9 cellular contexts compared by ENCODE assay signal in the genomic region with DNA sequence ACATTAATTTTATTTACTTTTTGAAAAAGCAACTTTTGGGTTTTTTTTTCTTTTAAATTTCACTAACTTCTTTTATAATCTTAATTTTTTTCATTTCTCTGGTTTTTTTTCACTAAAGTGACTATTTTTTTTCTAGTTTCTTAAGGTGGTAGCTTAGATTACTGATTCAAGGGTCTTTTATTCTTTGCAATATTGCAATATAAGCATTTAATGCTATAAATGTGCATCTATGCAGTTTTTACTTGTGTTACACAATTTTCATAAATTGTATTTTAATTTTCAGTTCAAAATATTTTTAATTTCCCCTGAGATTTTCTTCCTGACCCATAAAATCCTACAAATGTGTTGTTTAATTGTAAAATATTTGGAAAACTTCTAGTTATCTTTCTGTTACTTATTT.
"Had no signal": no experiment of that assay in that cellular context is flagged by ENCODE, and none has a peak within 500 bp of the region (broad histone marks: within the 10 kb centered on the region; RNA-seq: fewer than 3 reads in every experiment).

No MANE protein-coding gene starts in this region.

- H3K4me3 ChIP-seq: GM23338 had no signal

- H3K9ac ChIP-seq: KMS-11 had no signal

- FAIRE-seq: H1, H54, HTR-8/SVneo had no signal

- DNase-seq: H9, HCEC 1CT, Karpas-422, KBM-7 had no signal

- ATAC-seq: GM23338 had no signal

- H3K27ac ChIP-seq: KMS-11 had no signal

- H2AFZ ChIP-seq: GM23338 had no signal

- H3K4me2 ChIP-seq: GM23338, KMS-11 had no signal
